ENCODE assay signal across 8 cellular contexts in the genomic region with DNA sequence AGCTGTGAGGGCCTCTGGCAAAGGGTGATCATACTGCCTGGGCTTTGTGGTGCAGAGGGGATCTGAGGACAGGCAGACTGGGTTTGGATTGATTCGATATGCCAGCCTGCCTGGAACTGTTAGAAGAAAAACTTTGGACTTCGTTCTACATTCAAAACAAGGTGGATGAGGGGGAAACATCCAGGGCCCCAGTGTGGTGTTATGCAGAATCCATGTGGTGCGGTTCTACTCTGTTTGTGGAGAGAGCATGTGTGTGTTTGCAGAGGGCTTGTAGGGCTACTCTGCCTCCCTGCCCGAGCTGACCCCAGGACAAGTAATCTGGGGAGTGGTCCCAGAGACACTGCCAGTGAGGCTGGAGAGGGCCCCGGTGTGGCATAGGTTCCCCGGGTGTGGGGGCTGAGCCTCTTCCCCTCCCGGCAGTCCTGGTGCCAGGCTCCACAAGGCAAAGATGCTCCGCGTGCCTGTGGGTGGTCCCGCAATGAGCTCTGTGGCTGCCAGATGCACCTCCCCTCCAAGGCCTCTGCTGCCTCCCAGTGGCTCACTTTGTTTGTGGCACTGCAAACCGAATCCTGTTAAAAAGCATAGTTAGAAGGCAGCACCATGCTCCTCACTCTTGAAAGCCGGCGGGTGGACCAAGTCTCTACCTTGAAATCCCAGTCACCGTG. TPM values are rescaled to one million over a fixed set of nuclear protein-coding genes. Genes with fewer than 3 reads are reported as not detected.
DNase-seq lines count a peak whose midpoint lies in the region; ATAC-seq and TF ChIP-seq lines count a peak whose summit lies in the region.

No MANE protein-coding gene starts in this region.

- WGBS in stomach, 5 donors = 15 to 21% (median 18%) methylated on average over 13 to 14 of the region's 14 CpGs

- no peak overlapping the region for H3K27ac Mint-ChIP-seq in CD4-positive, alpha-beta T cell
- no peak overlapping the region for H3K27ac Mint-ChIP-seq in activated CD4-positive, alpha-beta memory T cell treated with anti-CD3 and anti-CD28 coated beads for 36 hours

- TF ChIP-seq CTCF in CD4-positive, alpha-beta T cell (IDR thresholded peaks at IDR 0.05) = peak; percentile 23
- TF ChIP-seq CTCF in stomach (IDR thresholded peaks at IDR 0.05) = peak in 5 of 7 experiments; percentile 40 to 52 (median 44)

- H3K4me3 ChIP-seq in stomach = no peak overlapping the region

- TF ChIP-seq POLR2A in erythroblast (IDR thresholded peaks at IDR 0.05; ENCODE audit: low read length) = no peak
- TF ChIP-seq POLR2A in stomach (IDR thresholded peaks at IDR 0.05) = no peak

- CTCF ChIA-PET in CD4-positive, alpha-beta T cell (lab: Charles Lee) = no interaction called here
- CTCF ChIA-PET in activated CD4-positive, alpha-beta memory T cell treated with anti-CD3 and anti-CD28 coated beads for 36 hours (lab: Charles Lee) = interaction anchor here (0.8 to 1.1 kb wide), 3 partner anchors 59 to 619 kb away, joined by 3 to 5 read pairs (median 3); no protein-coding TSS in a partner anchor

- no peaks in the 10 kb centered on the region for H3K9me3 Mint-ChIP-seq in CD4-positive, alpha-beta T cell
- H3K9me3 Mint-ChIP-seq in activated CD4-positive, alpha-beta memory T cell treated with anti-CD3 and anti-CD28 coated beads for 36 hours = no peaks in the 10 kb centered on the region

- TF ChIP-seq EP300 in stomach (IDR thresholded peaks at IDR 0.05) = no peak

- intact Hi-C loops in CD4-positive, alpha-beta T cell (cut with DNase I, micrococcal nuclease) = loop anchor here in 1 of 2 experiments (2.0 kb wide), 1 partner anchor 619 kb away; no protein-coding TSS in a partner anchor
- intact Hi-C loops in activated CD4-positive, alpha-beta memory T cell treated with anti-CD3 and anti-CD28 coated beads for 36 hours (cut with micrococcal nuclease) = loop anchor here (10.0 kb wide), 1 partner anchor 617 kb away; no protein-coding TSS in a partner anchor
- intact Hi-C loops in stomach (cut with DNase I; ENCODE audit: low total_unique reads) = no loop called here

- H3K4me1 ChIP-seq in stomach = peaks cover 0 to 8% (median 6%) of the 10 kb centered on the region in 4 donors

- no peaks in the 10 kb centered on the region for H3K36me3 Mint-ChIP-seq in CD4-positive, alpha-beta T cell (ENCODE audit: low read depth)
- no peaks in the 10 kb centered on the region for H3K36me3 Mint-ChIP-seq in activated CD4-positive, alpha-beta memory T cell treated with anti-CD3 and anti-CD28 coated beads for 36 hours

- H3K9me3 ChIP-seq in CD4-positive, alpha-beta T cell (ENCODE audit: control insufficient read depth, low read length) = no peaks in the 10 kb centered on the region
- H3K9me3 ChIP-seq in stomach = no peaks in the 10 kb centered on the region

- peaks cover 9% of the 10 kb centered on the region for H3K27me3 Mint-ChIP-seq in CD4-positive, alpha-beta T cell
- peaks cover 8% of the 10 kb centered on the region for H3K27me3 Mint-ChIP-seq in activated CD4-positive, alpha-beta memory T cell treated with anti-CD3 and anti-CD28 coated beads for 36 hours

- peak; percentile 56 for ATAC-seq in CD4-positive, alpha-beta T cell (ENCODE audit: poor library complexity)
- no peak for ATAC-seq in HG03457 (IDR thresholded peaks at IDR 0.05; ENCODE audit: unreplicated experiment)

- no peaks in the 10 kb centered on the region for H3K27me3 ChIP-seq in CD4-positive, alpha-beta T cell (ENCODE audit: control insufficient read depth, insufficient read depth, low read length)
- H3K27me3 ChIP-seq in stomach = peaks cover 0 to 6% (median 0%) of the 10 kb centered on the region in 3 donors

- DNase-seq in CD4-positive, alpha-beta T cell = peak in 6 of 10 experiments; percentile 9 to 38 (median 26)
- DNase-seq in HCEC 1CT (peak; percentile 58), NCI-H2227 treated with DMSO at 0.1 percent for 48 hours (lab: John Stamatoyannopoulos, UW) (peak; percentile 53), erythroblast (lab: John Stamatoyannopoulos, UW) (peak; percentile 62 to 74), middle frontal gyrus (ENCODE audit: extremely low spot score, low spot score) (peak; percentile 21), stomach (peak; percentile 45)
- DNase-seq in activated CD4-positive, alpha-beta memory T cell treated with anti-CD3 and anti-CD28 coated beads for 36 hours = peak; percentile 56

- no peak overlapping the region for H3K4me3 Mint-ChIP-seq in CD4-positive, alpha-beta T cell
- H3K4me3 Mint-ChIP-seq in activated CD4-positive, alpha-beta memory T cell treated with anti-CD3 and anti-CD28 coated beads for 36 hours = no peak overlapping the region

- H3K27ac ChIP-seq in CD4-positive, alpha-beta T cell (ENCODE audit: low read depth, low read length) = no peak overlapping the region
- H3K27ac ChIP-seq in stomach = no peak overlapping the region

- no peaks in the 10 kb centered on the region for H3K36me3 ChIP-seq in stomach

- peaks cover 6% of the 10 kb centered on the region for H3K4me1 Mint-ChIP-seq in CD4-positive, alpha-beta T cell (ENCODE audit: low read depth)
- no peaks in the 10 kb centered on the region for H3K4me1 Mint-ChIP-seq in activated CD4-positive, alpha-beta memory T cell treated with anti-CD3 and anti-CD28 coated beads for 36 hours (ENCODE audit: low read depth)

- POLR2A ChIA-PET in CD4-positive, alpha-beta T cell (lab: Charles Lee) = no interaction called here
- POLR2A ChIA-PET in activated CD4-positive, alpha-beta memory T cell treated with anti-CD3 and anti-CD28 coated beads for 36 hours (lab: Charles Lee) = no interaction called here

RNA-seq across cellular contexts. Expression of a gene that starts 22.3 kb away (rescaled TPM):
- 10 to 100 TPM; 17.6 to 20.0 TPM for total RNA-seq in CD4-positive, alpha-beta T cell
- total RNA-seq in activated CD4-positive, alpha-beta memory T cell treated with anti-CD3 and anti-CD28 coated beads for 36 hours = 100 to 1,000 TPM; 149 to 156 TPM
- total RNA-seq in stomach = 100 to 1,000 TPM in 2 of 5 donors, 10 to 100 TPM in 3; 35.3 to 207 (median 59.1) TPM
- 10 to 100 TPM; 27.3 to 57.2 (median 55.3) TPM for polyA plus RNA-seq in stomach
